ENCODE assay signal across 20 cellular contexts in the genomic region with DNA sequence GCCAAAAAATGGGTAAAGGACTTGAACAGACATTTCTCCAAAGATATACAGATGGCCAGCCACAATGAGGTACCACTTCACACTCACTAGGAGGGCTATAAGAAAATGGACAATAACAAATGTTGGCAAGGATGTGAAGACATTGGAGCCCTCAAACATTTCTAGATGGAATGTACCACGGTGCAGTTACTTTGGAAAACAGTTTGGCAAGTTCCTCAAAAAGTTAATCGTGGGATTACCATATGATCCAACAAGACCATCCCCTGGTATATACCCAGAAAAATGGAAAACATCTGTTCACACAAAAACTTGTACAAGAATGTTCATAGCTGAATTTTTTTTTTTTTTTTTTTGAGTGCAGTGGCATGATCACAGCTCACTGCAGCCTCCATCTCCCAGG. TPM values are rescaled to one million over a fixed set of nuclear protein-coding genes. Genes with fewer than 3 reads are reported as not detected.
"Had no signal": no experiment of that assay in that cellular context is flagged by ENCODE, and none has a peak within 500 bp of the region (broad histone marks: within the 10 kb centered on the region; RNA-seq: fewer than 3 reads in every experiment).

No MANE protein-coding gene starts in this region.

- DNase-seq: activated CD4-positive, alpha-beta memory T cell treated with anti-CD3 and anti-CD28 coated beads, Interleukin-2, amount 10 ng/mL, durations not matched to agents 7 days and 5 days; activated CD4-positive, alpha-beta T cell treated with anti-CD3 and anti-CD28 coated beads, Interleukin-2, amount 10 ng/mL, durations not matched to agents 24 days and 14 days; activated gamma-delta T cell; anterior cingulate cortex; effector CD4-positive, alpha-beta T cell; immature natural killer cell; kidney glomerular epithelial cell; left lung; naive thymus-derived CD4-positive, alpha-beta T cell; ovary; spleen; stimulated activated CD4-positive, alpha-beta T cell treated with anti-CD3 and anti-CD28 coated beads, Interleukin-4, amount 100 ng/mL, for 1 hour; stimulated activated naive CD4-positive, alpha-beta T cell treated with Interleukin-2 at 50 U/mL for 16 hours; T-cell; upper lobe of right lung had no signal

- H3K36me3 ChIP-seq: left lung, neural progenitor cell, ovary, prostate gland, spleen, upper lobe of right lung had no signal

- H3K4me3 ChIP-seq: left lung, lung, neural progenitor cell, ovary, prostate gland, spleen, upper lobe of right lung had no signal

- H2AFZ ChIP-seq: neural progenitor cell had no signal

- H3K27me3 ChIP-seq: left lung, neural progenitor cell, ovary, upper lobe of right lung had no signal

- ATAC-seq: activated CD4-positive, CD25-positive, alpha-beta regulatory T cell treated with anti-CD3 and anti-CD28 coated beads, Interleukin-2, amount 50 U/mL, for 24 hours; left lung; naive thymus-derived CD4-positive, alpha-beta T cell; T-cell; upper lobe of right lung had no signal

- H3K4me2 ChIP-seq: neural progenitor cell had no signal

- H3K9me3 ChIP-seq: left lung, ovary, prostate gland, spleen, upper lobe of right lung had no signal

- H3K9ac ChIP-seq: neural progenitor cell had no signal

- H3K27ac ChIP-seq: left lung, neural progenitor cell, ovary, prostate gland, spleen, upper lobe of right lung, VCaP had no signal

- H3K4me1 ChIP-seq: neural progenitor cell, prostate gland, upper lobe of right lung had no signal

RNA-seq across cellular contexts. Expression of a gene that starts 15.9 kb away (rescaled TPM):
- polyA plus RNA-seq: naive thymus-derived CD4-positive, alpha-beta T cell had no signal
